ENCODE assay signal across 20 cellular contexts in genomic region chr12:104576178-104576778, GRCh38.
A peak's percentile ranks its signal among the peaks of the same experiment; 100 is the strongest.
DNase-seq lines count a peak whose midpoint lies in the region; ATAC-seq, FAIRE-seq and TF ChIP-seq lines count a peak whose summit lies in the region.
"Had no signal": no experiment of that assay in that cellular context is flagged by ENCODE, and none has a peak within 500 bp of the region (broad histone marks: within the 10 kb centered on the region; RNA-seq: fewer than 3 reads in every experiment).

No MANE protein-coding gene starts in this region.

- DNase-seq in activated CD8-positive, alpha-beta T cell treated with anti-CD3 and anti-CD28 coated beads, Interleukin-2, amount 10 ng/mL, durations not matched to agents 7 days and 5 days, result no peak
- DNase-seq in activated CD8-positive, alpha-beta T cell treated with anti-CD3 and anti-CD28 coated beads for 36 hours, result no peak
- no peak for DNase-seq in CD4-positive, alpha-beta memory T cell
- no peak for DNase-seq in astrocyte (ENCODE audit: low read depth)
- no peak for DNase-seq in NCI-H774 (lab: John Stamatoyannopoulos, UW)
- DNase-seq in Right ventricle myocardium superior, result no peak
- no peak for DNase-seq in HUDEP-2 (lab: John Stamatoyannopoulos, UW; ENCODE audit: unreplicated experiment in 76 of 76)
- DNase-seq: ACHN, Calu3, KBM-7, MM.1S, NCI-H2029, NCI-H526 treated with DMSO at 0.1 percent for 48 hours, OCI-M1, Peyer's patch, SIG-M5 had no signal

- no peaks in the 10 kb centered on the region for H4K20me1 ChIP-seq in astrocyte (ENCODE audit: insufficient read depth, low read length)

- no peaks in the 10 kb centered on the region for H3K27me3 Mint-ChIP-seq in activated CD8-positive, alpha-beta T cell treated with anti-CD3 and anti-CD28 coated beads, Interleukin-2, amount 10 ng/mL, durations not matched to agents 7 days and 5 days (ENCODE audit: low read depth)
- H3K27me3 Mint-ChIP-seq in activated CD8-positive, alpha-beta T cell treated with anti-CD3 and anti-CD28 coated beads for 36 hours, result no peaks in the 10 kb centered on the region
- H3K27me3 Mint-ChIP-seq in CD4-positive, alpha-beta memory T cell, result no peaks in the 10 kb centered on the region
- H3K27me3 Mint-ChIP-seq in astrocyte (ENCODE audit: low read depth, unreplicated experiment), result no peaks in the 10 kb centered on the region
- no peaks in the 10 kb centered on the region for H3K27me3 Mint-ChIP-seq in stimulated activated memory B cell treated with anti-CD40 and anti-IgM and Interleukin-4, amounts not matched to agents 10 μg/mL and 1 μg/mL and 100 μg/mL, for 72 hours

- no peak overlapping the region for H3K9ac ChIP-seq in astrocyte (ENCODE audit: low read length)

- peak overlapping the region; percentile 78 for H3K4me2 ChIP-seq in astrocyte (ENCODE audit: low read length)

- no peak overlapping the region for H2AFZ ChIP-seq in astrocyte (ENCODE audit: low read depth, low read length)

- no peaks in the 10 kb centered on the region for H3K27me3 ChIP-seq in CD4-positive, alpha-beta memory T cell (ENCODE audit: insufficient read depth, low read length)
- no peaks in the 10 kb centered on the region for H3K27me3 ChIP-seq in astrocyte (ENCODE audit: insufficient read depth, low read length)
- H3K27me3 ChIP-seq: Peyer's patch had no signal

- CTCF ChIA-PET in activated CD8-positive, alpha-beta T cell treated with anti-CD3 and anti-CD28 coated beads, Interleukin-2, amount 10 ng/mL, durations not matched to agents 7 days and 5 days (lab: Charles Lee), result no interaction called here
- CTCF ChIA-PET in activated CD8-positive, alpha-beta T cell treated with anti-CD3 and anti-CD28 coated beads for 36 hours (lab: Charles Lee), result interaction anchor here (0.7 kb wide), 1 partner anchor 195 kb away, joined by 3 read pairs; no protein-coding TSS in a partner anchor
- CTCF ChIA-PET in CD4-positive, alpha-beta memory T cell (lab: Charles Lee; ENCODE audit: partially characterized antibody), result interaction anchor here (0.9 to 1.2 kb wide), 2 partner anchors 22 to 119 kb away, joined by 3 to 5 read pairs; no protein-coding TSS in a partner anchor

- no peak overlapping the region for H3K27ac ChIP-seq in CD4-positive, alpha-beta memory T cell (ENCODE audit: low read depth, low read length)
- no peak overlapping the region for H3K27ac ChIP-seq in astrocyte (ENCODE audit: low read depth, low read length)
- H3K27ac ChIP-seq: 22Rv1, Peyer's patch, SK-N-MC had no signal

- H3K4me1 ChIP-seq in CD4-positive, alpha-beta memory T cell (ENCODE audit: insufficient read depth, low read length), result peaks cover 64% of the 10 kb centered on the region
- H3K4me1 ChIP-seq in astrocyte (ENCODE audit: insufficient read depth, low read length), result peaks cover 37% of the 10 kb centered on the region

- H3K9me3 Mint-ChIP-seq in activated CD8-positive, alpha-beta T cell treated with anti-CD3 and anti-CD28 coated beads, Interleukin-2, amount 10 ng/mL, durations not matched to agents 7 days and 5 days (ENCODE audit: insufficient read depth), result no peaks in the 10 kb centered on the region
- no peaks in the 10 kb centered on the region for H3K9me3 Mint-ChIP-seq in activated CD8-positive, alpha-beta T cell treated with anti-CD3 and anti-CD28 coated beads for 36 hours
- H3K9me3 Mint-ChIP-seq in CD4-positive, alpha-beta memory T cell, result peaks cover 0 to 2% (median 0%) of the 10 kb centered on the region in 8 donors
- H3K9me3 Mint-ChIP-seq in astrocyte (ENCODE audit: unreplicated experiment), result no peaks in the 10 kb centered on the region
- H3K9me3 Mint-ChIP-seq in stimulated activated memory B cell treated with anti-CD40 and anti-IgM and Interleukin-4, amounts not matched to agents 10 μg/mL and 1 μg/mL and 100 μg/mL, for 72 hours, result no peaks in the 10 kb centered on the region

- TF ChIP-seq CTCF in activated CD8-positive, alpha-beta T cell treated with anti-CD3 and anti-CD28 coated beads for 36 hours (IDR thresholded peaks at IDR 0.05), result no peak
- no peak for TF ChIP-seq CTCF in astrocyte (IDR thresholded peaks at IDR 0.05; ENCODE audit: insufficient read depth, low read depth, low read length)

- ATAC-seq in activated CD8-positive, alpha-beta T cell treated with anti-CD3 and anti-CD28 coated beads, Interleukin-2, amount 10 ng/mL, durations not matched to agents 7 days and 5 days, result no peak
- no peak for ATAC-seq in activated CD8-positive, alpha-beta T cell treated with anti-CD3 and anti-CD28 coated beads for 36 hours
- ATAC-seq in stimulated activated memory B cell treated with anti-CD40 and anti-IgM and Interleukin-4, amounts not matched to agents 10 μg/mL and 1 μg/mL and 100 μg/mL, for 72 hours, result no peak
- ATAC-seq in Right ventricle myocardium superior (ENCODE audit: poor library complexity), result no peak

- H3K79me2 ChIP-seq in astrocyte (ENCODE audit: insufficient read depth, low read length), result peaks cover 37% of the 10 kb centered on the region

- H3K27ac Mint-ChIP-seq in activated CD8-positive, alpha-beta T cell treated with anti-CD3 and anti-CD28 coated beads, Interleukin-2, amount 10 ng/mL, durations not matched to agents 7 days and 5 days, result peak overlapping the region; percentile 49
- H3K27ac Mint-ChIP-seq in activated CD8-positive, alpha-beta T cell treated with anti-CD3 and anti-CD28 coated beads for 36 hours, result no peak overlapping the region
- H3K27ac Mint-ChIP-seq in CD4-positive, alpha-beta memory T cell, result peak overlapping the region in 5 of 7 donors; percentile 18 to 75 (median 45)
- H3K27ac Mint-ChIP-seq in astrocyte (ENCODE audit: unreplicated experiment), result no peak overlapping the region
- peak overlapping the region; percentile 49 for H3K27ac Mint-ChIP-seq in stimulated activated memory B cell treated with anti-CD40 and anti-IgM and Interleukin-4, amounts not matched to agents 10 μg/mL and 1 μg/mL and 100 μg/mL, for 72 hours

- no peak overlapping the region for H3K4me3 Mint-ChIP-seq in activated CD8-positive, alpha-beta T cell treated with anti-CD3 and anti-CD28 coated beads, Interleukin-2, amount 10 ng/mL, durations not matched to agents 7 days and 5 days
- no peak overlapping the region for H3K4me3 Mint-ChIP-seq in activated CD8-positive, alpha-beta T cell treated with anti-CD3 and anti-CD28 coated beads for 36 hours
- peak overlapping the region in 3 of 8 donors; percentile 15 to 39 (median 17) for H3K4me3 Mint-ChIP-seq in CD4-positive, alpha-beta memory T cell
- no peak overlapping the region for H3K4me3 Mint-ChIP-seq in astrocyte (ENCODE audit: unreplicated experiment)
- H3K4me3 Mint-ChIP-seq in stimulated activated memory B cell treated with anti-CD40 and anti-IgM and Interleukin-4, amounts not matched to agents 10 μg/mL and 1 μg/mL and 100 μg/mL, for 72 hours, result no peak overlapping the region

- H3K9me3 ChIP-seq in CD4-positive, alpha-beta memory T cell (ENCODE audit: control insufficient read depth in 1 of 2, low read length in 2 of 2), result no peaks in the 10 kb centered on the region
- no peaks in the 10 kb centered on the region for H3K9me3 ChIP-seq in astrocyte (ENCODE audit: insufficient read depth, low read depth, low read length)
- H3K9me3 ChIP-seq: Peyer's patch had no signal

- no peaks in the 10 kb centered on the region for H3K36me3 ChIP-seq in CD4-positive, alpha-beta memory T cell (ENCODE audit: insufficient read depth, low read length)
- no peaks in the 10 kb centered on the region for H3K36me3 ChIP-seq in astrocyte (ENCODE audit: insufficient read depth, low read length)
- H3K36me3 ChIP-seq: Peyer's patch had no signal

- no peak overlapping the region for H3K4me3 ChIP-seq in CD4-positive, alpha-beta memory T cell (ENCODE audit: low read length in 2 of 2)
- H3K4me3 ChIP-seq in astrocyte (ENCODE audit: insufficient read depth, low read depth, low read length), result no peak overlapping the region
- H3K4me3 ChIP-seq: Peyer's patch, SK-N-MC had no signal

- no peak for FAIRE-seq in astrocyte (lab: Jason Lieb, UNC)
- FAIRE-seq: GM18507 had no signal

- peaks cover 35% of the 10 kb centered on the region for H3K36me3 Mint-ChIP-seq in activated CD8-positive, alpha-beta T cell treated with anti-CD3 and anti-CD28 coated beads, Interleukin-2, amount 10 ng/mL, durations not matched to agents 7 days and 5 days (ENCODE audit: low read depth)
- H3K36me3 Mint-ChIP-seq in activated CD8-positive, alpha-beta T cell treated with anti-CD3 and anti-CD28 coated beads for 36 hours (ENCODE audit: low read depth), result peaks cover 9% of the 10 kb centered on the region
- peaks cover 12 to 13% of the 10 kb centered on the region in 2 donors for H3K36me3 Mint-ChIP-seq in CD4-positive, alpha-beta memory T cell
- peaks cover 9% of the 10 kb centered on the region for H3K36me3 Mint-ChIP-seq in astrocyte (ENCODE audit: low read depth, unreplicated experiment)
- H3K36me3 Mint-ChIP-seq in stimulated activated memory B cell treated with anti-CD40 and anti-IgM and Interleukin-4, amounts not matched to agents 10 μg/mL and 1 μg/mL and 100 μg/mL, for 72 hours, result peaks cover 14% of the 10 kb centered on the region

- H3K4me1 Mint-ChIP-seq in activated CD8-positive, alpha-beta T cell treated with anti-CD3 and anti-CD28 coated beads, Interleukin-2, amount 10 ng/mL, durations not matched to agents 7 days and 5 days (ENCODE audit: low read depth), result peaks cover 77% of the 10 kb centered on the region
- H3K4me1 Mint-ChIP-seq in activated CD8-positive, alpha-beta T cell treated with anti-CD3 and anti-CD28 coated beads for 36 hours (ENCODE audit: low read depth), result peaks cover 46% of the 10 kb centered on the region
- H3K4me1 Mint-ChIP-seq in CD4-positive, alpha-beta memory T cell, result peaks cover 48 to 83% (median 64%) of the 10 kb centered on the region in 4 donors
- peaks cover 41% of the 10 kb centered on the region for H3K4me1 Mint-ChIP-seq in astrocyte (ENCODE audit: low read depth, unreplicated experiment)
- H3K4me1 Mint-ChIP-seq in stimulated activated memory B cell treated with anti-CD40 and anti-IgM and Interleukin-4, amounts not matched to agents 10 μg/mL and 1 μg/mL and 100 μg/mL, for 72 hours, result peaks cover 65% of the 10 kb centered on the region

- intact Hi-C loops in activated CD8-positive, alpha-beta T cell treated with anti-CD3 and anti-CD28 coated beads for 36 hours (cut with micrococcal nuclease), result no loop called here
- intact Hi-C loops in CD4-positive, alpha-beta memory T cell (cut with micrococcal nuclease), result no loop called here
- intact Hi-C loops in Right ventricle myocardium superior (cut with DNase I), result no loop called here

- POLR2A ChIA-PET in activated CD8-positive, alpha-beta T cell treated with anti-CD3 and anti-CD28 coated beads, Interleukin-2, amount 10 ng/mL, durations not matched to agents 7 days and 5 days (lab: Charles Lee), result interaction anchor here (0.6 kb wide), 2 partner anchors 19 to 82 kb away, joined by 3 read pairs; no protein-coding TSS in a partner anchor
- POLR2A ChIA-PET in activated CD8-positive, alpha-beta T cell treated with anti-CD3 and anti-CD28 coated beads for 36 hours (lab: Charles Lee), result no interaction called here
- POLR2A ChIA-PET in CD4-positive, alpha-beta memory T cell (lab: Charles Lee; ENCODE audit: partially characterized antibody), result no interaction called here

Comparison
In these comparisons a context has a peak if more than half of its experiments do, and no peak if none do; other contexts are left out.
1. H3K27ac Mint-ChIP-seq: peak in activated CD8-positive, alpha-beta T cell treated with anti-CD3 and anti-CD28 coated beads, Interleukin-2, amount 10 ng/mL, durations not matched to agents 7 days and 5 days (single experiment), CD4-positive, alpha-beta memory T cell (5 of 7) and stimulated activated memory B cell treated with anti-CD40 and anti-IgM and Interleukin-4, amounts not matched to agents 10 μg/mL and 1 μg/mL and 100 μg/mL, for 72 hours (single experiment); none in activated CD8-positive, alpha-beta T cell treated with anti-CD3 and anti-CD28 coated beads for 36 hours (single experiment) and astrocyte (single experiment).